Comparison of ENCODE assay signal across 16 cellular contexts in genomic region chr3:12186515-12187286, GRCh38. TPM values are rescaled to one million over a fixed set of nuclear protein-coding genes. Genes with fewer than 3 reads are reported as not detected.
DNase-seq lines count a peak whose midpoint lies in the region; ATAC-seq and TF ChIP-seq lines count a peak whose summit lies in the region.
"Had no signal": no experiment of that assay in that cellular context is flagged by ENCODE, and none has a peak within 500 bp of the region (broad histone marks: within the 10 kb centered on the region; RNA-seq: fewer than 3 reads in every experiment).

No MANE protein-coding gene starts in this region.

- H3K4me3 Mint-ChIP-seq in activated T-cell treated with anti-CD3 and anti-CD28 coated beads, Interleukin-2, amount 50 U/mL, for 24 hours: peak overlapping the region; percentile 54
- no peak overlapping the region for H3K4me3 Mint-ChIP-seq in activated T-cell treated with anti-CD3 and anti-CD28 coated beads, Interleukin-2, amount 50 U/mL, for 4 hours
- H3K4me3 Mint-ChIP-seq: H9, WTC11 had no signal

- no peak for DNase-seq in activated T-cell treated with anti-CD3 and anti-CD28 coated beads, Interleukin-2, amount 50 U/mL, for 24 hours
- no peak for DNase-seq in activated T-cell treated with anti-CD3 and anti-CD28 coated beads, Interleukin-2, amount 50 U/mL, for 4 hours
- DNase-seq in SJSA1 (ENCODE audit: low read depth in 1 of 2, low spot score in 2 of 2): no peak
- DNase-seq in left lung: peak; percentile 45 to 81
- DNase-seq in thyroid gland: no peak
- no peak for DNase-seq in NCI-H82 (lab: John Stamatoyannopoulos, UW)
- DNase-seq in GM19238 (ENCODE audit: insufficient read length, low spot score): no peak
- DNase-seq in SHP77 treated with DMSO at 0.1 percent for 48 hours (lab: John Stamatoyannopoulos, UW): no peak
- DNase-seq: cortex of kidney, H9, NCI-H146, NCI-H446 had no signal

- H3K4me1 Mint-ChIP-seq in activated T-cell treated with anti-CD3 and anti-CD28 coated beads, Interleukin-2, amount 50 U/mL, for 24 hours (ENCODE audit: low read depth): peaks cover 65% of the 10 kb centered on the region
- H3K4me1 Mint-ChIP-seq in activated T-cell treated with anti-CD3 and anti-CD28 coated beads, Interleukin-2, amount 50 U/mL, for 4 hours (ENCODE audit: low read depth): peaks cover 18% of the 10 kb centered on the region
- H3K4me1 Mint-ChIP-seq: WTC11 had no signal

- H3K27me3 Mint-ChIP-seq in activated T-cell treated with anti-CD3 and anti-CD28 coated beads, Interleukin-2, amount 50 U/mL, for 24 hours: peaks cover 6% of the 10 kb centered on the region
- H3K27me3 Mint-ChIP-seq in activated T-cell treated with anti-CD3 and anti-CD28 coated beads, Interleukin-2, amount 50 U/mL, for 4 hours (ENCODE audit: low read depth): no peaks in the 10 kb centered on the region

- H3K4me3 ChIP-seq in SJSA1: no peak overlapping the region
- no peak overlapping the region for H3K4me3 ChIP-seq in left lung
- H3K4me3 ChIP-seq in thyroid gland (replicated peaks in 1 of 3): no peak overlapping the region
- H3K4me3 ChIP-seq: prostate gland had no signal

- peaks cover 32% of the 10 kb centered on the region for H3K4me1 ChIP-seq in SJSA1 (replicated peaks)
- H3K4me1 ChIP-seq in left lung: peaks cover 15 to 51% of the 10 kb centered on the region in 2 donors
- peaks cover 33 to 49% of the 10 kb centered on the region in 2 donors for H3K4me1 ChIP-seq in thyroid gland
- H3K4me1 ChIP-seq: prostate gland had no signal

- TF ChIP-seq POLR2A in thyroid gland (IDR thresholded peaks at IDR 0.05): no peak

- intact Hi-C loops in left lung (cut with DNase I): no loop called here
- intact Hi-C loops in thyroid gland (cut with DNase I): no loop called here

- H3K36me3 ChIP-seq in SJSA1: no peaks in the 10 kb centered on the region
- no peaks in the 10 kb centered on the region for H3K36me3 ChIP-seq in left lung
- no peaks in the 10 kb centered on the region for H3K36me3 ChIP-seq in thyroid gland
- H3K36me3 ChIP-seq: heart right ventricle, prostate gland had no signal

- H3K27ac ChIP-seq in SJSA1 (peak overlapping the region; percentile 79), left lung (peak overlapping the region in 1 of 2 donors; percentile 96), thyroid gland (peak overlapping the region; percentile 83 to 95 (median 85))
- H3K27ac ChIP-seq: prostate gland had no signal

- peak overlapping the region; percentile 96 for H3K27ac Mint-ChIP-seq in activated T-cell treated with anti-CD3 and anti-CD28 coated beads, Interleukin-2, amount 50 U/mL, for 24 hours
- H3K27ac Mint-ChIP-seq: WTC11 had no signal

- H3K27me3 ChIP-seq in SJSA1 (replicated peaks) (no peaks in the 10 kb centered on the region), left lung (no peaks in the 10 kb centered on the region), thyroid gland (no peaks in the 10 kb centered on the region)
- H3K27me3 ChIP-seq: heart right ventricle had no signal

- WGBS in thyroid gland, 2 donors: 88 to 90% methylated on average over 7 to 8 of the region's 8 CpGs

- no peaks in the 10 kb centered on the region for H3K36me3 Mint-ChIP-seq in activated T-cell treated with anti-CD3 and anti-CD28 coated beads, Interleukin-2, amount 50 U/mL, for 24 hours (ENCODE audit: low read depth)
- no peaks in the 10 kb centered on the region for H3K36me3 Mint-ChIP-seq in activated T-cell treated with anti-CD3 and anti-CD28 coated beads, Interleukin-2, amount 50 U/mL, for 4 hours (ENCODE audit: insufficient read depth)
- H3K36me3 Mint-ChIP-seq: WTC11 had no signal

- ATAC-seq in activated T-cell treated with anti-CD3 and anti-CD28 coated beads, Interleukin-2, amount 50 U/mL, for 4 hours: no peak
- ATAC-seq in left lung: peak; percentile 36
- ATAC-seq: esophagus mucosa, WTC11 had no signal

- TF ChIP-seq CTCF in left lung (IDR thresholded peaks at IDR 0.05): no peak
- no peak for TF ChIP-seq CTCF in thyroid gland (IDR thresholded peaks at IDR 0.05)

- no peaks in the 10 kb centered on the region for H3K9me3 ChIP-seq in SJSA1 (replicated peaks)
- H3K9me3 ChIP-seq in left lung: no peaks in the 10 kb centered on the region
- H3K9me3 ChIP-seq in thyroid gland: no peaks in the 10 kb centered on the region
- H3K9me3 ChIP-seq: heart right ventricle, prostate gland had no signal

- H3K9me3 Mint-ChIP-seq in activated T-cell treated with anti-CD3 and anti-CD28 coated beads, Interleukin-2, amount 50 U/mL, for 24 hours: no peaks in the 10 kb centered on the region
- H3K9me3 Mint-ChIP-seq in activated T-cell treated with anti-CD3 and anti-CD28 coated beads, Interleukin-2, amount 50 U/mL, for 4 hours: no peaks in the 10 kb centered on the region
- H3K9me3 Mint-ChIP-seq: H9, WTC11 had no signal

RNA-seq across cellular contexts. Expression of gene TIMP4, which starts 28.0 kb away (rescaled TPM):
- total RNA-seq in activated T-cell treated with anti-CD3 and anti-CD28 coated beads, Interleukin-2, amount 50 U/mL, for 4 hours: under 1 TPM in 2 of 3 donors, not detected in 1; 0.18 to 0.24 TPM
- 0.08 TPM in 1 of 2 replicates, not detected in the other for total RNA-seq in SJSA1 (2014; rRNA removed; shearing (Covaris generic))
- total RNA-seq in left lung: 10 to 100 TPM in 1 of 2 donors, under 1 TPM in 1; 0.93 to 11.3 TPM
- 10 to 100 TPM; 25.4 to 35.3 (median 32.6) TPM for total RNA-seq in thyroid gland

Comparison
In these comparisons a context has a peak if more than half of its experiments do, and no peak if none do; other contexts are left out.
1. DNase-seq: peak in left lung (2 of 2); none in activated T-cell treated with anti-CD3 and anti-CD28 coated beads, Interleukin-2, amount 50 U/mL, for 24 hours (single experiment), activated T-cell treated with anti-CD3 and anti-CD28 coated beads, Interleukin-2, amount 50 U/mL, for 4 hours (single experiment), SJSA1 (0 of 2), thyroid gland (0 of 2), NCI-H82 (single experiment), GM19238 (single experiment) and SHP77 treated with DMSO at 0.1 percent for 48 hours (single experiment).